Comparison of ENCODE assay signal across 8 cellular contexts in the genomic region with DNA sequence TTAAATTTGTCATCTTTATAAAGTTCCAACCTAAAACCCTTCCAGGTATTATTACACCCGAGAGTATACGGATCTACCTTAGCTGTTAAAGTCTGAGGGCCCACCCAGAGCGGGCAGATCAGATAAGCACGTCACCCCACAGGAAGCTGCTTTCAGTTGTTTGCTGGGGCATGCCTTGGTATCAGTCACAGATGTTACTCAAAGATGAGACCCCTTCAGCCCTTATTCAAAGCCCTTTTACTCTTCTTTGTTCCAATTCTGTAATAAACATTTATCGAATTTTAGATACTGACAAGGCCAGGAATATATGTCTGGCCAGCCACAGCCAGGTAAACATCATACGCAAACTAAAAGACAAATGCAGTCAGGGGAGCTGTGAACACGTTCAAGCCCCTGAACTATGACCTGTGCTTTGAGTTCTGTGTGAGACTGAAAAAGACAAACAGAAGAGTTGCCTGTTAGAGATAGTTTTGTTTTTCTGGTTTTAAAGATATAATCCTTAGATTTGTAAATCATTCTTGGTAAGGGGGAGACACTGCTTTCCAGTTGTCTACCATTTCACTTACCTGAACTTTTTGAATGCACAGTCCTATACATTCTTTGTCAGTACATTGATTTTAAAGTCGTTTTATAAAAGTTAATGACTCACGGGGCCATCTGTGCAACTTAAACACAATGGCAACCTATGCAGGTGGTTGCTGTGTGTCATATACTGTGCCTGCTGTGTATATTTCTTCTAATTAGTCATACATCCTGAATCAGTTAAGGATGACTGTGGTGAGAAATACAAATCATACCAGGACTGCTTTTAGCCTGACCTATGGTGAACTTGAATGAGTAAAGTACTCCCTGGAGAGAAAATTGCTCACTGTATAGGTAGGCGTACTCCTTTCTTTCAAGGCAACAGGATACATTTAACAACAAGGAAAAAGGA.
DNase-seq lines count a peak whose midpoint lies in the region; ATAC-seq and TF ChIP-seq lines count a peak whose summit lies in the region.

No MANE protein-coding gene starts in this region.

- TF ChIP-seq CTCF in AG04450 (IDR thresholded peaks at IDR 0.05; ENCODE audit: low read depth, low read length) (no peak), epithelial cell of proximal tubule (conservative IDR thresholded peaks at IDR 0.05; ENCODE audit: low read depth, low read length) (no peak), left ventricle myocardium inferior (IDR thresholded peaks at IDR 0.05; ENCODE audit: borderline replicate concordance) (no peak)

- peak overlapping the region; percentile 92 for H3K27ac ChIP-seq in AG04450 (ENCODE audit: low read depth, low read length)
- no peak overlapping the region for H3K27ac ChIP-seq in left ventricle myocardium inferior (replicated peaks)

- H3K36me3 ChIP-seq in left ventricle myocardium inferior: no peaks in the 10 kb centered on the region

- POLR2A ChIA-PET in AG04450 (lab: Yijun Ruan, JAX): no interaction called here

- intact Hi-C loops in Right ventricle myocardium superior (cut with DNase I): no loop called here
- intact Hi-C loops in left ventricle myocardium inferior (cut with micrococcal nuclease): no loop called here

- ATAC-seq in GM18867 (IDR thresholded peaks at IDR 0.05; ENCODE audit: unreplicated experiment) (peak; percentile 96), HG03025 (IDR thresholded peaks at IDR 0.05; ENCODE audit: low FRiP score, unreplicated experiment) (peak; percentile 81), Right ventricle myocardium superior (ENCODE audit: poor library complexity) (no peak)
- peak; percentile 99 for ATAC-seq in stimulated activated naive CD8-positive, alpha-beta T cell treated with anti-CD3 and anti-CD28 coated beads, Interleukin-15, Interleukin-2, amounts not matched to agents 100 U/mL and 50 U/mL, for 24 hours

- H3K27me3 ChIP-seq in AG04450 (ENCODE audit: control insufficient read depth, insufficient read depth, low read length) (no peaks in the 10 kb centered on the region), left ventricle myocardium inferior (ENCODE audit: low read depth) (no peaks in the 10 kb centered on the region)

- CTCF ChIA-PET in AG04450 (lab: Charles Lee): interaction anchor here (0.8 to 0.9 kb wide), 2 partner anchors 48 to 100 kb away, joined by 3 read pairs; no protein-coding TSS in a partner anchor

- H3K4me1 ChIP-seq in left ventricle myocardium inferior: no peaks in the 10 kb centered on the region

- DNase-seq in AG04450 (ENCODE audit: low read depth, low spot score) (peak; percentile 91), RPMI7951 (ENCODE audit: low read depth) (peak; percentile 97), epithelial cell of proximal tubule (ENCODE audit: low read depth) (peak; percentile 87), Right ventricle myocardium superior (no peak), left ventricle myocardium inferior (no peak)
- no peak for DNase-seq in stimulated activated naive CD8-positive, alpha-beta T cell treated with anti-CD3 and anti-CD28 coated beads, Interleukin-15, Interleukin-2, amounts not matched to agents 100 U/mL and 50 U/mL, for 24 hours

- H3K4me3 ChIP-seq in AG04450 (ENCODE audit: low read depth, low read length) (no peak overlapping the region), epithelial cell of proximal tubule (ENCODE audit: low read depth, low read length) (no peak overlapping the region), left ventricle myocardium inferior (no peak overlapping the region)

- no peaks in the 10 kb centered on the region for H3K9me3 ChIP-seq in AG04450 (ENCODE audit: control insufficient read depth, insufficient read depth, low read length)
- peaks cover 14% of the 10 kb centered on the region for H3K9me3 ChIP-seq in left ventricle myocardium inferior (replicated peaks)

Comparison
In these comparisons a context has a peak if more than half of its experiments do, and no peak if none do; other contexts are left out.
1. DNase-seq: peak in AG04450 (single experiment), RPMI7951 (single experiment) and epithelial cell of proximal tubule (single experiment); none in stimulated activated naive CD8-positive, alpha-beta T cell treated with anti-CD3 and anti-CD28 coated beads, Interleukin-15, Interleukin-2, amounts not matched to agents 100 U/mL and 50 U/mL, for 24 hours (single experiment), Right ventricle myocardium superior (single experiment) and left ventricle myocardium inferior (single experiment).